In the genomic region with DNA sequence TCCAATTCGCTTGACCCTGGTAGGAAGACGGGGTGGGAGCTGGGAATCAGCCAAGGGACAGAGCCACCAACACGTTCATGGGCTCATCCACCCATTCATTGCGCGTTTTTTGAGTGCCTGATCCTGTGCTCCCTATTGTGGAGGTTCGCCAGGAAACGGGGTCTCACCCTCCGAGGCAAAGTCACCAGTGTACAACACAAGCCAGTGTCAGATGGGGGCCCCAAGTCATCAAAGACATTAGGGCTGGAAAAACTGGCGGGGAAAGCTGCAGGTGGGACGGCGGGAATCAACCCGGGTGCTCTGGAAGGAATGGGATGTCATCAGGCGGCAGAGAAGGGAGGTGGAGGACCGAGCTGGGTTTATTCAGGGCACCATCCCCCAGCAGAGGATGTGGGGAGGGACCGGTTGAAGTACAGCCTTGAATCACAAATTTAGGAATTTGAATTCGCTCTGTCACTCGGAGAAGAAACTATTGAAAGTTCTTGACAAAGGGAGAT, we compare ENCODE assay signal across 8 cellular contexts. TPM values are rescaled to one million over a fixed set of nuclear protein-coding genes. Genes with fewer than 3 reads are reported as not detected.
DNase-seq lines count a peak whose midpoint lies in the region; ATAC-seq, FAIRE-seq and TF ChIP-seq lines count a peak whose summit lies in the region.

No MANE protein-coding gene starts in this region.

- CTCF ChIA-PET in GM12878 (lab: Yijun Ruan, JAX): interaction anchor here (1.1 to 2.3 kb wide), 3 partner anchors 49 to 94 kb away, joined by 3 to 5 read pairs (median 5); no protein-coding TSS in a partner anchor

- peaks cover 19 to 30% of the 10 kb centered on the region in 2 donors for H3K4me1 Mint-ChIP-seq in stimulated activated naive B cell treated with anti-CD40 and anti-IgM and Interleukin-4, amounts not matched to agents 10 μg/mL and 1 μg/mL and 100 μg/mL, for 72 hours

- FAIRE-seq in GM12878 (lab: Jason Lieb, UNC): no peak
- FAIRE-seq in keratinocyte (lab: Jason Lieb, UNC): no peak

- 82% methylated on average over 17 of the region's 17 CpGs for WGBS in GM12878 (ENCODE audit: insufficient coverage, insufficient replicate concordance, low lambda C conversion rate, missing lambda C conversion rate)

- no peaks in the 10 kb centered on the region for H4K20me1 ChIP-seq in GM12878 (ENCODE audit: control insufficient read depth, insufficient read depth)
- no peaks in the 10 kb centered on the region for H4K20me1 ChIP-seq in keratinocyte (ENCODE audit: control insufficient read depth, extremely low read depth, insufficient read depth, low read length)

- H3K4me2 ChIP-seq in GM12878 (ENCODE audit: control insufficient read depth, insufficient read depth) (peak overlapping the region; percentile 56), keratinocyte (ENCODE audit: control insufficient read depth, extremely low read depth, insufficient read depth, low read depth, low read length) (peak overlapping the region; percentile 83)

- H3K9me1 ChIP-seq in keratinocyte (ENCODE audit: control insufficient read depth, extremely low read depth, insufficient read depth, low read length): no peaks in the 10 kb centered on the region

- no peaks in the 10 kb centered on the region for H3K9me3 Mint-ChIP-seq in stimulated activated naive B cell treated with anti-CD40 and anti-IgM and Interleukin-4, amounts not matched to agents 10 μg/mL and 1 μg/mL and 100 μg/mL, for 72 hours

- intact Hi-C loops in GM12878 (cut with micrococcal nuclease; ENCODE audit: unreplicated experiment): loop anchor here (2.0 to 5.0 kb wide), 2 partner anchors 67 to 198 kb away; partner anchors contain the start of gene LYST

- dilution Hi-C loops in keratinocyte (cut with MboI; ENCODE audit: extremely low pct_ligation_motif_present, low sequenced_read_pairs): no loop called here

- H3K27ac ChIP-seq in GM12878 (ENCODE audit: control insufficient read depth, insufficient read depth) (peak overlapping the region; percentile 41), keratinocyte (ENCODE audit: control insufficient read depth, insufficient read depth, low read length) (no peak overlapping the region)

- TF ChIP-seq CTCF in HFF-Myc (IDR thresholded peaks at IDR 0.05; ENCODE audit: low read depth, low read length, missing control alignments) (no peak), GM12878 (IDR thresholded peaks at IDR 0.05 in 2 of 3, conservative IDR thresholded peaks at IDR 0.05 in 1 of 3; ENCODE audit: control insufficient read depth in 2 of 3, extremely low read depth in 1 of 3, insufficient read depth in 1 of 3, low read depth in 3 of 3, low read length in 3 of 3) (no peak), keratinocyte (optimal IDR thresholded peaks at IDR 0.05 in 1 of 3, IDR thresholded peaks at IDR 0.05 in 1 of 3, conservative IDR thresholded peaks at IDR 0.05 in 1 of 3; ENCODE audit: extremely low read depth in 1 of 3, insufficient read depth in 2 of 3, low read length in 3 of 3) (no peak)

- peaks cover 12% of the 10 kb centered on the region for H3K4me1 ChIP-seq in GM12878 (ENCODE audit: control insufficient read depth, insufficient read depth, low read length)
- peaks cover 2% of the 10 kb centered on the region for H3K4me1 ChIP-seq in keratinocyte (ENCODE audit: control insufficient read depth, extremely low read depth, insufficient read depth, low read length)

- H3K36me3 ChIP-seq in GM12878 (ENCODE audit: control insufficient read depth in 2 of 2, insufficient read depth in 2 of 2, low read length in 1 of 2) (no peaks in the 10 kb centered on the region), keratinocyte (ENCODE audit: control insufficient read depth in 2 of 2, extremely low read depth in 1 of 2, insufficient read depth in 2 of 2, low read length in 2 of 2) (no peaks in the 10 kb centered on the region)

- DNase-seq in HFF-Myc (ENCODE audit: extremely low read depth, low read depth) (no peak), GM12878 (ENCODE audit: low read depth, low spot score) (no peak), keratinocyte (ENCODE audit: low read depth, low spot score) (no peak), SW480 (ENCODE audit: low spot score) (no peak), epidermal melanocyte (ENCODE audit: insufficient read length, low spot score) (no peak), NCI-H1694 treated with DMSO at 0.1 percent for 48 hours (lab: John Stamatoyannopoulos, UW) (no peak), NCI-H446 treated with DMSO at 0.1 percent for 48 hours (lab: John Stamatoyannopoulos, UW) (no peak)
- no peak for DNase-seq in stimulated activated naive B cell treated with anti-CD40 and anti-IgM and Interleukin-4, amounts not matched to agents 10 μg/mL and 1 μg/mL and 100 μg/mL, for 72 hours

- H3K79me2 ChIP-seq in GM12878 (ENCODE audit: control insufficient read depth, insufficient read depth, low read length) (peaks cover 30% of the 10 kb centered on the region), keratinocyte (ENCODE audit: control insufficient read depth, insufficient read depth, low read length) (no peaks in the 10 kb centered on the region)

- peak overlapping the region; percentile 57 to 67 for H3K4me3 Mint-ChIP-seq in stimulated activated naive B cell treated with anti-CD40 and anti-IgM and Interleukin-4, amounts not matched to agents 10 μg/mL and 1 μg/mL and 100 μg/mL, for 72 hours

- POLR2A ChIA-PET in GM12878 (lab: Charles Lee): interaction anchor here (1.3 to 4.3 kb wide), 3 partner anchors 11 to 94 kb away, joined by 4 to 22 read pairs (median 7); no protein-coding TSS in a partner anchor

- TSS peak; percentile 77 for BruUV-seq in GM12878 (replicated peaks; lab: Mats Ljungman, UMichigan)

- no peak for ATAC-seq in GM12878
- ATAC-seq in stimulated activated naive B cell treated with anti-CD40 and anti-IgM and Interleukin-4, amounts not matched to agents 10 μg/mL and 1 μg/mL and 100 μg/mL, for 72 hours (replicated peaks): no peak

- peak overlapping the region; percentile 69 for H3K9ac ChIP-seq in GM12878 (ENCODE audit: control insufficient read depth, insufficient read depth, low read length)
- peak overlapping the region; percentile 62 for H3K9ac ChIP-seq in keratinocyte (ENCODE audit: control insufficient read depth, extremely low read depth, insufficient read depth, low read length)

- H3K4me3 ChIP-seq in HFF-Myc (replicated peaks; ENCODE audit: low read depth, low read length) (peak overlapping the region; percentile 87), GM12878 (peak overlapping the region; percentile 70; the same call in 1 of the 2 replicates), keratinocyte (ENCODE audit: control insufficient read depth in 2 of 3, extremely low read depth in 1 of 3, insufficient read depth in 2 of 3, low read depth in 1 of 3, low read length in 3 of 3) (peak overlapping the region; percentile 52 to 64 (median 62))

- RAD21 ChIA-PET in GM12878 (lab: Charles Lee; ENCODE audit: unreplicated experiment): interaction anchor here (1.2 to 3.7 kb wide), 2 partner anchors 26 to 66 kb away, joined by 3 to 19 read pairs; no protein-coding TSS in a partner anchor

- peak overlapping the region; percentile 56 for H3K27ac Mint-ChIP-seq in stimulated activated naive B cell treated with anti-CD40 and anti-IgM and Interleukin-4, amounts not matched to agents 10 μg/mL and 1 μg/mL and 100 μg/mL, for 72 hours

- H3K27me3 ChIP-seq in GM12878 (replicated peaks in 1 of 2; ENCODE audit: control insufficient read depth in 2 of 2, insufficient read depth in 2 of 2, low read length in 1 of 2) (no peaks in the 10 kb centered on the region), keratinocyte (ENCODE audit: control insufficient read depth, extremely low read depth, insufficient read depth, low read length) (peaks cover 30% of the 10 kb centered on the region)

- peaks cover 0 to 2% of the 10 kb centered on the region in 2 donors for H3K36me3 Mint-ChIP-seq in stimulated activated naive B cell treated with anti-CD40 and anti-IgM and Interleukin-4, amounts not matched to agents 10 μg/mL and 1 μg/mL and 100 μg/mL, for 72 hours

- in situ Hi-C loops in GM12878 (cut with MboI): no loop called here

- TF ChIP-seq RAD21 in GM12878 (IDR thresholded peaks at IDR 0.05; ENCODE audit: insufficient read depth, low read depth, low read length): no peak

- H3K27me3 Mint-ChIP-seq in stimulated activated naive B cell treated with anti-CD40 and anti-IgM and Interleukin-4, amounts not matched to agents 10 μg/mL and 1 μg/mL and 100 μg/mL, for 72 hours: peaks cover 21 to 35% of the 10 kb centered on the region in 2 donors

- TF ChIP-seq EP300 in GM12878 (IDR thresholded peaks at IDR 0.05; ENCODE audit: borderline replicate concordance in 1 of 2, control insufficient read depth in 1 of 2, low read depth in 2 of 2, low read length in 2 of 2): no peak

- SMC1A ChIA-PET in GM12878 (lab: Charles Lee; ENCODE audit: uncharacterized antibody, unreplicated experiment): interaction anchor here (0.6 to 2.1 kb wide), 5 partner anchors 7 to 94 kb away, joined by 3 to 17 read pairs (median 4); no protein-coding TSS in a partner anchor

- H3K9me3 ChIP-seq in GM12878 (replicated peaks; ENCODE audit: control insufficient read depth, insufficient read depth, low read length) (no peaks in the 10 kb centered on the region; the same call in 1 of the 3 replicates), keratinocyte (ENCODE audit: control insufficient read depth, low read depth, low read length) (no peaks in the 10 kb centered on the region)

- TF ChIP-seq POLR2A in GM12878 (IDR thresholded peaks at IDR 0.05; ENCODE audit: low read depth, low read length): no peak

- H2AFZ ChIP-seq in GM12878 (ENCODE audit: control insufficient read depth, low read depth, low read length) (peak overlapping the region; percentile 73), keratinocyte (ENCODE audit: control insufficient read depth, low read length) (peak overlapping the region; percentile 78)

RNA-seq across cellular contexts. Expression of gene NID1, which starts 0.7 kb away (rescaled TPM):
- 52.1 and 55.0 TPM in 2 replicates for total RNA-seq in GM12878 (2013; cell fraction: nucleolus; rRNA removed)
- total RNA-seq in GM12878 (2014; rRNA removed): 11.5 and 12.4 TPM in 2 replicates
- total RNA-seq in GM12878 (2014; rRNA removed; fragmentation: Illumina TruSeq; extraction: Trizol): 6.1 and 6.4 TPM in 2 replicates
- 25.7 and 26.9 TPM in 2 replicates for total RNA-seq in GM12878 (2021)
- 4.2 TPM for polyA plus RNA-seq in GM12878 (2011; ENCODE audit: low read depth)
- polyA plus RNA-seq in GM12878 (2011; rRNA removed): 5.1 and 14.7 TPM in 2 replicates
- polyA plus RNA-seq in GM12878 (2011; cell fraction: cytosol; rRNA removed): 10.7 and 18.2 TPM in 2 replicates
- 23.8 and 26.9 TPM in 2 replicates for polyA plus RNA-seq in GM12878 (2011; cell fraction: nucleus; rRNA removed)
- polyA plus RNA-seq in GM12878 (2012): 6.0 and 10.1 TPM in 2 replicates
- 21.0 and 21.5 TPM in 2 replicates for polyA plus RNA-seq in GM12878 (2014; fragmentation: Illumina TruSeq; extraction: Trizol)
- polyA plus RNA-seq in GM12878 (2014; fragmentation: Nextera tagmentation; extraction: Ambion mirVana): 1 to 10 TPM; 4.2 to 4.9 TPM
- polyA plus RNA-seq in GM12878 (2014; rRNA removed): 8.3 and 9.9 TPM in 2 replicates
- polyA plus RNA-seq in GM12878 (2016; fragmentation: Nextera tagmentation; extraction: Ambion mirVana): 10 to 100 TPM; 11.1 to 13.0 TPM
- polyA minus RNA-seq in GM12878 (2011; rRNA and poly(A)+ RNA removed): 16.6 and 21.5 TPM in 2 replicates
- 13.9 and 16.1 TPM in 2 replicates for polyA minus RNA-seq in GM12878 (2011; cell fraction: cytosol; rRNA and poly(A)+ RNA removed)
- polyA minus RNA-seq in GM12878 (2011; cell fraction: nucleus; rRNA and poly(A)+ RNA removed): 8.1 and 10.8 TPM in 2 replicates
- polyA plus RNA-seq in keratinocyte: 1.6 to 2.5 TPM (median 1.8 TPM) in 3 replicates
- 0.82 TPM for polyA plus RNA-seq in keratinocyte (2011; ENCODE audit: low read depth)
- polyA plus RNA-seq in keratinocyte (2011; cell fraction: cytosol; rRNA removed): 1.1 and 1.4 TPM in 2 replicates
- polyA plus RNA-seq in keratinocyte (2011; cell fraction: nucleus; rRNA removed): 4.8 and 7.0 TPM in 2 replicates
- polyA plus RNA-seq in keratinocyte (2012; ENCODE audit: low replicate concordance): 1.3 and 1.5 TPM in 2 replicates
- 2.8 to 4.5 TPM (median 4.2 TPM) in 3 replicates for polyA minus RNA-seq in keratinocyte
- polyA minus RNA-seq in keratinocyte (2011; cell fraction: cytosol; rRNA and poly(A)+ RNA removed): 2.7 TPM
- 4.3 and 6.7 TPM in 2 replicates for polyA minus RNA-seq in keratinocyte (2011; cell fraction: nucleus; rRNA and poly(A)+ RNA removed)
